10 cellular contexts compared by ENCODE assay signal in genomic region chr16:56824335-56824734, GRCh38. TPM values are rescaled to one million over a fixed set of nuclear protein-coding genes. Genes with fewer than 3 reads are reported as not detected.
DNase-seq lines count a peak whose midpoint lies in the region; ATAC-seq and TF ChIP-seq lines count a peak whose summit lies in the region.
"Had no signal": no experiment of that assay in that cellular context is flagged by ENCODE, and none has a peak within 500 bp of the region (broad histone marks: within the 10 kb centered on the region; RNA-seq: fewer than 3 reads in every experiment).

No MANE protein-coding gene starts in this region.

- peak; percentile 45 for DNase-seq in AG08395 (ENCODE audit: low spot score)
- DNase-seq in IMR-90: no peak
- peak; percentile 31 to 77 (median 65) for DNase-seq in adrenal gland
- DNase-seq in left lung: peak in 1 of 2 donors; percentile 46
- DNase-seq in tibial artery: no peak
- DNase-seq in stimulated activated CD4-positive, alpha-beta T cell treated with anti-CD3 and anti-CD28 coated beads, Interleukin-15, amount 100 ng/mL, for 24 hours: no peak
- DNase-seq: EL, immature natural killer cell had no signal

- no CpG with 5 or more reads among the region's 3 CpGs for WGBS in IMR-90 (ENCODE audit: extremely low coverage in 2 of 2, insufficient read length in 1 of 2), 2 experiments
- 33 to 50% (median 39%) methylated on average over 3 of the region's 3 CpGs for WGBS in adrenal gland, 4 donors

- H2BK5ac ChIP-seq in IMR-90 (ENCODE audit: low read depth, low read length, poor library complexity, severe bottlenecking): no peak overlapping the region

- H4K91ac ChIP-seq in IMR-90 (ENCODE audit: insufficient read depth, low read depth, low read length): no peak overlapping the region

- no peaks in the 10 kb centered on the region; a peak in 1 of 4 replicates for H3K79me1 ChIP-seq in IMR-90 (ENCODE audit: low read depth in 1 of 2, low read length in 2 of 2)

- CTCF ChIA-PET in IMR-90 (lab: Yijun Ruan, JAX): no interaction called here

- H3K27ac ChIP-seq in IMR-90 (ENCODE audit: insufficient read depth, low read length) (no peak overlapping the region), adrenal gland (peak overlapping the region in 1 of 5 donors; percentile 16), left lung (no peak overlapping the region), tibial artery (no peak overlapping the region)

- no peak overlapping the region for H2BK15ac ChIP-seq in IMR-90 (ENCODE audit: low read depth, low read length)

- H3K36me3 ChIP-seq in IMR-90 (ENCODE audit: control insufficient read depth, insufficient read depth, low read length) (peaks cover 26% of the 10 kb centered on the region), adrenal gland (replicated peaks in 1 of 2) (peaks cover 0 to 14% of the 10 kb centered on the region in 2 donors), left lung (peaks cover 0 to 85% of the 10 kb centered on the region in 2 donors), tibial artery (peaks cover 9 to 69% (median 50%) of the 10 kb centered on the region in 3 donors)

- no peak overlapping the region for H2AK9ac ChIP-seq in IMR-90 (replicated peaks; ENCODE audit: low read depth, low read length, poor library complexity)

- H3K9ac ChIP-seq in IMR-90 (ENCODE audit: low read depth, low read length): no peak overlapping the region

- H3K9me1 ChIP-seq in IMR-90 (ENCODE audit: insufficient read depth, low read length): 0 out of 2 replicates have a peak, but pooled peaks cover 4% of the 10 kb centered on the region

- H4K20me1 ChIP-seq in IMR-90 (ENCODE audit: insufficient read depth, low read length): no peaks in the 10 kb centered on the region

- no peak overlapping the region for H3K23ac ChIP-seq in IMR-90 (ENCODE audit: low read depth, low read length)

- POLR2A ChIA-PET in IMR-90 (lab: Charles Lee; ENCODE audit: unreplicated experiment): no interaction called here

- no peaks in the 10 kb centered on the region for H3K9me3 ChIP-seq in IMR-90 (ENCODE audit: control insufficient read depth, insufficient read depth, low read length)
- H3K9me3 ChIP-seq in adrenal gland (replicated peaks in 1 of 3): no peaks in the 10 kb centered on the region
- H3K9me3 ChIP-seq in left lung: no peaks in the 10 kb centered on the region
- no peaks in the 10 kb centered on the region for H3K9me3 ChIP-seq in tibial artery

- no peaks in the 10 kb centered on the region for H3K27me3 ChIP-seq in IMR-90 (ENCODE audit: control insufficient read depth, insufficient read depth, low read length)
- no peaks in the 10 kb centered on the region for H3K27me3 ChIP-seq in adrenal gland
- no peaks in the 10 kb centered on the region for H3K27me3 ChIP-seq in left lung
- no peaks in the 10 kb centered on the region for H3K27me3 ChIP-seq in tibial artery

- H3K4ac ChIP-seq in IMR-90 (ENCODE audit: low read depth, low read length): no peak overlapping the region

- TF ChIP-seq POLR2A in IMR-90 (IDR thresholded peaks at IDR 0.05; ENCODE audit: low read depth, low read length): no peak
- TF ChIP-seq POLR2A in adrenal gland (IDR thresholded peaks at IDR 0.05): peak in 1 of 2 donors; percentile 10

- no peak overlapping the region for H3K4me2 ChIP-seq in IMR-90 (ENCODE audit: low read depth, low read length)

- H3K4me3 ChIP-seq in IMR-90 (ENCODE audit: insufficient read depth, low read depth, low read length): no peak overlapping the region
- no peak overlapping the region for H3K4me3 ChIP-seq in adrenal gland
- no peak overlapping the region for H3K4me3 ChIP-seq in left lung
- no peak overlapping the region for H3K4me3 ChIP-seq in tibial artery

- H2BK20ac ChIP-seq in IMR-90 (ENCODE audit: low read depth, low read length): no peak overlapping the region

- no peak for TF ChIP-seq RAD21 in IMR-90 (IDR thresholded peaks at IDR 0.05; ENCODE audit: low read length)

- TF ChIP-seq CTCF in IMR-90 (conservative IDR thresholded peaks at IDR 0.05; ENCODE audit: low read depth, low read length) (0 out of 2 replicates have a peak, but pooled peaks have one; percentile 17), adrenal gland (IDR thresholded peaks at IDR 0.05) (peak; percentile 15 to 43 (median 36)), left lung (IDR thresholded peaks at IDR 0.05) (no peak), tibial artery (IDR thresholded peaks at IDR 0.05) (no peak)

- dilution Hi-C loops in IMR-90 (cut with HindIII; ENCODE audit: low sequenced_read_pairs, unreplicated experiment): no loop called here

- no peak overlapping the region for H3K18ac ChIP-seq in IMR-90 (ENCODE audit: low read depth, low read length)

- no peak overlapping the region for H2BK120ac ChIP-seq in IMR-90 (ENCODE audit: low read depth, low read length)

- H3K4me1 ChIP-seq in IMR-90 (ENCODE audit: control insufficient read depth, insufficient read depth, low read length) (no peaks in the 10 kb centered on the region), adrenal gland (replicated peaks in 1 of 2) (peaks cover 0 to 9% of the 10 kb centered on the region in 2 donors), left lung (no peaks in the 10 kb centered on the region), tibial artery (no peaks in the 10 kb centered on the region)

- no peak overlapping the region for H3K14ac ChIP-seq in IMR-90 (replicated peaks; ENCODE audit: low read depth, low read length)

- in situ Hi-C loops in IMR-90 (cut with MboI; ENCODE audit: low sequenced_read_pairs): no loop called here

- H2AK5ac ChIP-seq in IMR-90 (ENCODE audit: low read depth, low read length): no peak overlapping the region

- no peak overlapping the region for H2AFZ ChIP-seq in IMR-90 (replicated peaks; ENCODE audit: low read length, poor library complexity)

- intact Hi-C loops in IMR-90 (cut with micrococcal nuclease): no loop called here
- intact Hi-C loops in adrenal gland (cut with DNase I): no loop called here
- intact Hi-C loops in left lung (cut with DNase I): no loop called here
- intact Hi-C loops in tibial artery (cut with DNase I; ENCODE audit: low total_unique reads): no loop called here

- ATAC-seq in IMR-90 (ENCODE audit: low read depth) (peak; percentile 46), left lung (peak; percentile 94), GM21515 (IDR thresholded peaks at IDR 0.05; ENCODE audit: unreplicated experiment) (no peak), HG03175 (IDR thresholded peaks at IDR 0.05; ENCODE audit: unreplicated experiment) (no peak)

- no peak overlapping the region for H3K56ac ChIP-seq in IMR-90 (ENCODE audit: extremely low read depth, insufficient read depth, low read length)

- H4K8ac ChIP-seq in IMR-90 (ENCODE audit: low read depth in 2 of 2, low read length in 2 of 2): no peak overlapping the region

- no TSS peak for BruUV-seq in IMR-90 (replicated peaks; lab: Mats Ljungman, UMichigan)

- H4K5ac ChIP-seq in IMR-90 (ENCODE audit: low read depth, low read length): no peak overlapping the region

TF ChIP-seq in IMR-90, 13 proteins besides CTCF, POLR2A, EP300 and RAD21:
- TF ChIP-seq ELK1 (IDR thresholded peaks at IDR 0.05; ENCODE audit: borderline replicate concordance, low read depth, low read length): no peak
- no peak for TF ChIP-seq RFX5 (IDR thresholded peaks at IDR 0.05; ENCODE audit: low read depth, low read length)
- no peak for TF ChIP-seq SMC3 (IDR thresholded peaks at IDR 0.05; ENCODE audit: low read depth, low read length)
- no peak for TF ChIP-seq MXI1 (IDR thresholded peaks at IDR 0.05; ENCODE audit: borderline replicate concordance, low read depth, low read length)
- TF ChIP-seq BHLHE40 (IDR thresholded peaks at IDR 0.05; ENCODE audit: low read depth, low read length): no peak
- TF ChIP-seq MAZ (IDR thresholded peaks at IDR 0.05; ENCODE audit: borderline replicate concordance, low read depth, low read length): no peak

RNA-seq across cellular contexts. Expression of gene SLC12A3, which starts 40.7 kb away (rescaled TPM):
- not detected in 2 replicates for total RNA-seq in IMR-90 (2012; rRNA removed)
- polyA plus RNA-seq in IMR-90 (2012; rRNA removed): not detected in 2 replicates
- not detected in 2 replicates for polyA plus RNA-seq in IMR-90 (2012; cell fraction: cytosol; rRNA removed)
- polyA plus RNA-seq in IMR-90 (2012; cell fraction: nucleus; rRNA removed; ENCODE audit: low replicate concordance): not detected in 2 replicates
- total RNA-seq in adrenal gland: not detected
- under 1 TPM in 1 of 3 donors, not detected in 2; 0.03 TPM for polyA plus RNA-seq in adrenal gland
- total RNA-seq in left lung: not detected

Comparison
In these comparisons a context has a peak if more than half of its experiments do, and no peak if none do; other contexts are left out.
1. DNase-seq: peak in AG08395 (single experiment) and adrenal gland (7 of 7); none in IMR-90 (single experiment), tibial artery (0 of 2) and stimulated activated CD4-positive, alpha-beta T cell treated with anti-CD3 and anti-CD28 coated beads, Interleukin-15, amount 100 ng/mL, for 24 hours (single experiment).
2. ATAC-seq: peak in IMR-90 (single experiment) and left lung (single experiment); none in GM21515 (single experiment) and HG03175 (single experiment).
3. CTCF ChIP-seq: peak in IMR-90 (single experiment) and adrenal gland (6 of 6); none in left lung (0 of 2) and tibial artery (0 of 2).